In genomic region chr15:90388462-90389182, GRCh38 we compare ENCODE assay signal across 8 cellular contexts. TPM values are rescaled to one million over a fixed set of nuclear protein-coding genes. Genes with fewer than 3 reads are reported as not detected.
DNase-seq lines count a peak whose midpoint lies in the region; ATAC-seq, FAIRE-seq and TF ChIP-seq lines count a peak whose summit lies in the region.

No MANE protein-coding gene starts in this region.

- peak overlapping the region; percentile 86 for H3K4me3 Mint-ChIP-seq in stimulated activated effector memory CD8-positive, alpha-beta T cell treated with anti-CD3 and anti-CD28 coated beads, Interleukin-12 subunit alpha, Interleukin-12 subunit beta, amount 100 ng/mL, for 72 hours

- no peaks in the 10 kb centered on the region for H3K9me3 Mint-ChIP-seq in stimulated activated effector memory CD8-positive, alpha-beta T cell treated with anti-CD3 and anti-CD28 coated beads, Interleukin-12 subunit alpha, Interleukin-12 subunit beta, amount 100 ng/mL, for 72 hours

- peak; percentile 43 for ATAC-seq in GM18861 (IDR thresholded peaks at IDR 0.05; ENCODE audit: unreplicated experiment)
- ATAC-seq in HG02884 (IDR thresholded peaks at IDR 0.05; ENCODE audit: unreplicated experiment) = peak; percentile 52
- ATAC-seq in stimulated activated effector memory CD8-positive, alpha-beta T cell treated with anti-CD3 and anti-CD28 coated beads, Interleukin-12 subunit alpha, Interleukin-12 subunit beta, amount 100 ng/mL, for 72 hours = peak; percentile 78

- no peaks in the 10 kb centered on the region for H3K27me3 ChIP-seq in endothelial cell of umbilical vein (ENCODE audit: control insufficient read depth in 2 of 2, insufficient read depth in 2 of 2, low read length in 2 of 2)

- H3K4me1 Mint-ChIP-seq in stimulated activated effector memory CD8-positive, alpha-beta T cell treated with anti-CD3 and anti-CD28 coated beads, Interleukin-12 subunit alpha, Interleukin-12 subunit beta, amount 100 ng/mL, for 72 hours = peaks cover 49% of the 10 kb centered on the region

- H3K4me3 ChIP-seq in endothelial cell of umbilical vein (replicated peaks in 1 of 3; ENCODE audit: insufficient read depth in 1 of 3, low read depth in 1 of 3, low read length in 3 of 3) = peak overlapping the region; percentile 74 to 97 (median 95)

- H3K4me2 ChIP-seq in endothelial cell of umbilical vein (ENCODE audit: insufficient read depth, low read length) = peak overlapping the region; percentile 84

- CTCF ChIA-PET in endothelial cell of umbilical vein (lab: Charles Lee) = interaction anchor here (0.7 to 2.7 kb wide), 17 partner anchors 11 to 108 kb away, joined by 3 to 34 read pairs (median 5); no protein-coding TSS in a partner anchor

- H3K9me1 ChIP-seq in endothelial cell of umbilical vein (replicated peaks; ENCODE audit: control insufficient read depth, extremely low read depth, insufficient read depth, low read length) = no peaks in the 10 kb centered on the region

- peak; percentile 31 for DNase-seq in NCI-H2227 treated with DMSO at 0.1 percent for 48 hours (lab: John Stamatoyannopoulos, UW)
- DNase-seq in activated CD8-positive, alpha-beta memory T cell treated with anti-CD3 and anti-CD28 coated beads for 24 hours = peak; percentile 81
- peak; percentile 48 for DNase-seq in endothelial cell of umbilical vein (ENCODE audit: low read depth, low spot score)
- DNase-seq in mucosa of gallbladder (ENCODE audit: low spot score) = peak; percentile 44
- DNase-seq in stimulated activated effector memory CD8-positive, alpha-beta T cell treated with anti-CD3 and anti-CD28 coated beads, Interleukin-12 subunit alpha, Interleukin-12 subunit beta, amount 100 ng/mL, for 72 hours (ENCODE audit: low spot score in 2 of 2) = peak; percentile 55 to 84
- DNase-seq in DMS153 treated with DMSO at 0.1 percent for 48 hours (lab: John Stamatoyannopoulos, UW; ENCODE audit: unreplicated experiment) = no peak

- peaks cover 2% of the 10 kb centered on the region for H4K20me1 ChIP-seq in endothelial cell of umbilical vein (replicated peaks; ENCODE audit: control insufficient read depth, extremely low read depth, insufficient read depth, low read length)

- no peak for TF ChIP-seq CTCF in endothelial cell of umbilical vein (IDR thresholded peaks at IDR 0.05; ENCODE audit: extremely low read depth in 1 of 2, insufficient read depth in 1 of 2, low read depth in 1 of 2, low read length in 2 of 2)

- H2AFZ ChIP-seq in endothelial cell of umbilical vein (ENCODE audit: low read depth, low read length) = peak overlapping the region; percentile 26

- H3K36me3 ChIP-seq in endothelial cell of umbilical vein (ENCODE audit: control insufficient read depth in 2 of 2, extremely low read depth in 1 of 2, insufficient read depth in 2 of 2, low read length in 2 of 2) = peaks cover 4 to 5% of the 10 kb centered on the region in 2 experiments

- no peak for FAIRE-seq in endothelial cell of umbilical vein (lab: Jason Lieb, UNC)

- H3K27ac ChIP-seq in endothelial cell of umbilical vein (ENCODE audit: insufficient read depth, low read depth, low read length) = peak overlapping the region; percentile 88

- intact Hi-C loops in endothelial cell of umbilical vein (cut with micrococcal nuclease) = loop anchor here (1.0 to 2.0 kb wide), 10 partner anchors 11 to 77 kb away; partner anchors contain the start of gene ZNF774

- peaks cover 50% of the 10 kb centered on the region for H3K36me3 Mint-ChIP-seq in stimulated activated effector memory CD8-positive, alpha-beta T cell treated with anti-CD3 and anti-CD28 coated beads, Interleukin-12 subunit alpha, Interleukin-12 subunit beta, amount 100 ng/mL, for 72 hours

- POLR2A ChIA-PET in endothelial cell of umbilical vein (lab: Charles Lee) = interaction anchor here (0.7 to 2.1 kb wide), 14 partner anchors 10 to 90 kb away, joined by 3 to 15 read pairs (median 5); partner anchors contain the start of gene ZNF774

- peak overlapping the region; percentile 98 for H3K9ac ChIP-seq in endothelial cell of umbilical vein (replicated peaks; ENCODE audit: extremely low read depth, insufficient read depth, low read length)

- dilution Hi-C loops in endothelial cell of umbilical vein (cut with MboI; ENCODE audit: extremely low pct_ligation_motif_present, low sequenced_read_pairs) = no loop called here

- no peak for TF ChIP-seq POLR2A in endothelial cell of umbilical vein (IDR thresholded peaks at IDR 0.05; ENCODE audit: low read depth, low read length)

- peaks cover 51% of the 10 kb centered on the region for H3K79me2 ChIP-seq in endothelial cell of umbilical vein (ENCODE audit: control insufficient read depth, insufficient read depth, low read length)

- H3K9me3 ChIP-seq in endothelial cell of umbilical vein (replicated peaks; ENCODE audit: control insufficient read depth, insufficient read depth, low read length) = no peaks in the 10 kb centered on the region

- peaks cover 30% of the 10 kb centered on the region for H3K4me1 ChIP-seq in endothelial cell of umbilical vein (ENCODE audit: control insufficient read depth, extremely low read depth, insufficient read depth, low read length)

- BruUV-seq in endothelial cell of umbilical vein (replicated peaks; lab: Mats Ljungman, UMichigan) = TSS peak; percentile 52

- peak overlapping the region; percentile 94 for H3K27ac Mint-ChIP-seq in stimulated activated effector memory CD8-positive, alpha-beta T cell treated with anti-CD3 and anti-CD28 coated beads, Interleukin-12 subunit alpha, Interleukin-12 subunit beta, amount 100 ng/mL, for 72 hours

TF ChIP-seq in endothelial cell of umbilical vein, 7 proteins besides CTCF, POLR2A, EP300 and RAD21:
- no peak for TF ChIP-seq EZH2 (IDR thresholded peaks at IDR 0.05; ENCODE audit: borderline replicate concordance, low read depth, low read length, severe bottlenecking)
- no peak for TF ChIP-seq GATA2 (IDR thresholded peaks at IDR 0.05; ENCODE audit: insufficient read depth, insufficient read length, low read depth, low read length)
- TF ChIP-seq FOS (IDR thresholded peaks at IDR 0.05; ENCODE audit: borderline replicate concordance, insufficient read depth, low read length) = no peak
- TF ChIP-seq MYC (IDR thresholded peaks at IDR 0.05; ENCODE audit: low read depth, low read length) = no peak
- TF ChIP-seq JUN (IDR thresholded peaks at IDR 0.05; ENCODE audit: borderline replicate concordance, insufficient read depth, insufficient read length, low read depth) = no peak
- TF ChIP-seq, protein P1, sequence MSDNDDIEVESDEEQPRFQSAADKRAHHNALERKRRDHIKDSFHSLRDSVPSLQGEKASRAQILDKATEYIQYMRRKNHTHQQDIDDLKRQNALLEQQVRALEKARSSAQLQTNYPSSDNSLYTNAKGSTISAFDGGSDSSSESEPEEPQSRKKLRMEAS (IDR thresholded peaks at IDR 0.05; ENCODE audit: insufficient read depth, insufficient read length) = no peak

RNA-seq across cellular contexts. Expression of gene IQGAP1, which starts 0.6 kb away (rescaled TPM):
- total RNA-seq in endothelial cell of umbilical vein (244 and 258 TPM in 2 replicates), mucosa of gallbladder (159 TPM)
- polyA plus RNA-seq in endothelial cell of umbilical vein = 82.2 and 84.7 TPM in 2 replicates
- 46.4 and 51.9 TPM in 2 replicates for polyA plus RNA-seq in endothelial cell of umbilical vein (2011; cell fraction: cytosol; rRNA removed)
- 749 and 898 TPM in 2 replicates for polyA plus RNA-seq in endothelial cell of umbilical vein (2011; cell fraction: nucleus; rRNA removed)
- 151 and 223 TPM in 2 replicates for polyA plus RNA-seq in endothelial cell of umbilical vein (2012)
- 369 and 373 TPM in 2 replicates for polyA minus RNA-seq in endothelial cell of umbilical vein
- 99.6 TPM for polyA minus RNA-seq in endothelial cell of umbilical vein (2011; cell fraction: cytosol; rRNA and poly(A)+ RNA removed)
- 1,208 and 1,408 TPM in 2 replicates for polyA minus RNA-seq in endothelial cell of umbilical vein (2011; cell fraction: nucleus; rRNA and poly(A)+ RNA removed)

RNA-seq across cellular contexts. Expression of gene ZNF774, which starts 36.5 kb away (rescaled TPM):
- total RNA-seq in endothelial cell of umbilical vein = 2.6 and 3.9 TPM in 2 replicates
- polyA plus RNA-seq in endothelial cell of umbilical vein = 0.89 and 0.98 TPM in 2 replicates
- 0.81 and 1.1 TPM in 2 replicates for polyA plus RNA-seq in endothelial cell of umbilical vein (2011; cell fraction: cytosol; rRNA removed)
- 1.4 and 1.5 TPM in 2 replicates for polyA plus RNA-seq in endothelial cell of umbilical vein (2011; cell fraction: nucleus; rRNA removed)
- polyA plus RNA-seq in endothelial cell of umbilical vein (2012) = 1.0 and 1.6 TPM in 2 replicates
- polyA minus RNA-seq in endothelial cell of umbilical vein = 0.51 and 1.8 TPM in 2 replicates
- polyA minus RNA-seq in endothelial cell of umbilical vein (2011; cell fraction: cytosol; rRNA and poly(A)+ RNA removed) = 1.7 TPM
- polyA minus RNA-seq in endothelial cell of umbilical vein (2011; cell fraction: nucleus; rRNA and poly(A)+ RNA removed) = 0.96 and 1.3 TPM in 2 replicates
- total RNA-seq in mucosa of gallbladder = 18.4 TPM
